1 cellular context compared by ENCODE assay signal in genomic region chr18:36947820-36948348, GRCh38.
A peak's percentile ranks its signal among the peaks of the same experiment; 100 is the strongest.
TF ChIP-seq lines count a peak whose summit lies in the region.

No MANE protein-coding gene starts in this region.

TF ChIP-seq in H1, 55 proteins besides CTCF, POLR2A, EP300 and RAD21:
- TF ChIP-seq EGR1 (IDR thresholded peaks at IDR 0.05; ENCODE audit: borderline replicate concordance, low read depth, low read length), result no peak
- TF ChIP-seq SRF (IDR thresholded peaks at IDR 0.05; ENCODE audit: low read depth, low read length), result no peak
- no peak for TF ChIP-seq POLR2AphosphoS5 (IDR thresholded peaks at IDR 0.05; ENCODE audit: low read depth, low read length)
- no peak for TF ChIP-seq SIX5 (IDR thresholded peaks at IDR 0.05; ENCODE audit: low read depth, low read length)
- no peak for TF ChIP-seq EZH2 (IDR thresholded peaks at IDR 0.05; ENCODE audit: low read depth, low read length, severe bottlenecking)
- TF ChIP-seq, protein P1, sequence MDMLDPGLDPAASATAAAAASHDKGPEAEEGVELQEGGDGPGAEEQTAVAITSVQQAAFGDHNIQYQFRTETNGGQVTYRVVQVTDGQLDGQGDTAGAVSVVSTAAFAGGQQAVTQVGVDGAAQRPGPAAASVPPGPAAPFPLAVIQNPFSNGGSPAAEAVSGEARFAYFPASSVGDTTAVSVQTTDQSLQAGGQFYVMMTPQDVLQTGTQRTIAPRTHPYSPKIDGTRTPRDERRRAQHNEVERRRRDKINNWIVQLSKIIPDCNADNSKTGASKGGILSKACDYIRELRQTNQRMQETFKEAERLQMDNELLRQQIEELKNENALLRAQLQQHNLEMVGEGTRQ (IDR thresholded peaks at IDR 0.05; ENCODE audit: low read length), result no peak
- TF ChIP-seq CBX8 (IDR thresholded peaks at IDR 0.05; ENCODE audit: borderline replicate concordance, low read depth, low read length), result no peak
- TF ChIP-seq TEAD4 (IDR thresholded peaks at IDR 0.05; ENCODE audit: low read depth, low read length), result peak; percentile 94
- no peak for TF ChIP-seq SIN3A (conservative IDR thresholded peaks at IDR 0.05 in 1 of 2, IDR thresholded peaks at IDR 0.05 in 1 of 2; ENCODE audit: low read depth in 1 of 2, low read length in 2 of 2)
- TF ChIP-seq BCL11A (IDR thresholded peaks at IDR 0.05; ENCODE audit: low read depth in 2 of 2, low read length in 2 of 2), result peak; percentile 35 to 82
- no peak for TF ChIP-seq HDAC6 (IDR thresholded peaks at IDR 0.05; ENCODE audit: low read depth, low read length)
- no peak for TF ChIP-seq GTF2F1 (IDR thresholded peaks at IDR 0.05; ENCODE audit: borderline replicate concordance, low read depth, low read length)
- peak; percentile 97 for TF ChIP-seq JUN (IDR thresholded peaks at IDR 0.05; ENCODE audit: low read depth, low read length)
- TF ChIP-seq, protein P2, sequence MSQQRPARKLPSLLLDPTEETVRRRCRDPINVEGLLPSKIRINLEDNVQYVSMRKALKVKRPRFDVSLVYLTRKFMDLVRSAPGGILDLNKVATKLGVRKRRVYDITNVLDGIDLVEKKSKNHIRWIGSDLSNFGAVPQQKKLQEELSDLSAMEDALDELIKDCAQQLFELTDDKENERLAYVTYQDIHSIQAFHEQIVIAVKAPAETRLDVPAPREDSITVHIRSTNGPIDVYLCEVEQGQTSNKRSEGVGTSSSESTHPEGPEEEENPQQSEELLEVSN (IDR thresholded peaks at IDR 0.05), result no peak
- TF ChIP-seq KDM4A (IDR thresholded peaks at IDR 0.05; ENCODE audit: low read depth, low read length, severe bottlenecking), result no peak
- no peak for TF ChIP-seq MAFK (IDR thresholded peaks at IDR 0.05; ENCODE audit: low read depth, low read length)
- 0 out of 4 replicates have a peak, but pooled peaks of 1 of the 2 experiments have one; percentile 20 for TF ChIP-seq HDAC2 (IDR thresholded peaks at IDR 0.05; ENCODE audit: borderline replicate concordance in 1 of 2, low read depth in 2 of 2, low read length in 2 of 2)
- TF ChIP-seq SUZ12 (IDR thresholded peaks at IDR 0.05; ENCODE audit: low read length), result no peak
- no peak for TF ChIP-seq ZNF274 (IDR thresholded peaks at IDR 0.05; ENCODE audit: borderline replicate concordance, extremely low read depth, low read length)
- TF ChIP-seq ATF2 (IDR thresholded peaks at IDR 0.05; ENCODE audit: low read length), result peak; percentile 88; the same call in 1 of the 2 replicates
- TF ChIP-seq CTBP2 (IDR thresholded peaks at IDR 0.05; ENCODE audit: borderline replicate concordance, insufficient read depth, insufficient read length, low read length), result no peak
- no peak for TF ChIP-seq ATF3 (IDR thresholded peaks at IDR 0.05; ENCODE audit: insufficient read depth, low read depth, low read length)
- no peak for TF ChIP-seq TBP (IDR thresholded peaks at IDR 0.05; ENCODE audit: low read depth, low read length)
- no peak for TF ChIP-seq SAP30 (IDR thresholded peaks at IDR 0.05; ENCODE audit: insufficient read depth, insufficient replicate concordance, low read length)
- no peak for TF ChIP-seq YY1 (IDR thresholded peaks at IDR 0.05; ENCODE audit: low read depth, low read length)
- 0 out of 2 replicates have a peak, but pooled peaks have one; percentile 21 for TF ChIP-seq POU5F1 (IDR thresholded peaks at IDR 0.05; ENCODE audit: low read depth, low read length)
- no peak for TF ChIP-seq PHF8 (conservative IDR thresholded peaks at IDR 0.05; ENCODE audit: low read depth, low read length)
- TF ChIP-seq SP4 (IDR thresholded peaks at IDR 0.05; ENCODE audit: low read length), result no peak
- TF ChIP-seq KDM1A (IDR thresholded peaks at IDR 0.05; ENCODE audit: borderline replicate concordance, low read length), result no peak
- TF ChIP-seq SP2 (IDR thresholded peaks at IDR 0.05; ENCODE audit: low read length), result no peak
- TF ChIP-seq CBX5 (IDR thresholded peaks at IDR 0.05; ENCODE audit: low read depth, low read length), result no peak
- no peak for TF ChIP-seq FOSL1 (IDR thresholded peaks at IDR 0.05; ENCODE audit: insufficient read depth, low read depth, low read length)
- no peak; the same call in 1 of the 2 replicates for TF ChIP-seq CEBPB (IDR thresholded peaks at IDR 0.05; ENCODE audit: low read depth, low read length)
- peak; percentile 93 for TF ChIP-seq JUND (IDR thresholded peaks at IDR 0.05; ENCODE audit: low read length)
- no peak for TF ChIP-seq RFX5 (IDR thresholded peaks at IDR 0.05; ENCODE audit: borderline replicate concordance, low read depth, low read length)
- TF ChIP-seq TCF12 (IDR thresholded peaks at IDR 0.05; ENCODE audit: low read depth, low read length), result 0 out of 2 replicates have a peak, but pooled peaks have one; percentile 45
- no peak for TF ChIP-seq BRCA1 (IDR thresholded peaks at IDR 0.05; ENCODE audit: low read depth, low read length)
- TF ChIP-seq BACH1 (IDR thresholded peaks at IDR 0.05; ENCODE audit: low read length), result no peak
- TF ChIP-seq, protein P3, sequence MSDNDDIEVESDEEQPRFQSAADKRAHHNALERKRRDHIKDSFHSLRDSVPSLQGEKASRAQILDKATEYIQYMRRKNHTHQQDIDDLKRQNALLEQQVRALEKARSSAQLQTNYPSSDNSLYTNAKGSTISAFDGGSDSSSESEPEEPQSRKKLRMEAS (IDR thresholded peaks at IDR 0.05), result peak; percentile 54; the same call in 1 of the 2 replicates
- TF ChIP-seq TAF7 (optimal IDR thresholded peaks at IDR 0.05; ENCODE audit: borderline replicate concordance, low read depth, low read length), result no peak
- no peak for TF ChIP-seq RNF2 (IDR thresholded peaks at IDR 0.05; ENCODE audit: borderline replicate concordance, low read depth, low read length, missing control alignments, poor library complexity, severe bottlenecking)
- TF ChIP-seq CHD1 (IDR thresholded peaks at IDR 0.05; ENCODE audit: low read depth, low read length), result no peak
- no peak for TF ChIP-seq KDM5A (IDR thresholded peaks at IDR 0.05; ENCODE audit: low read length)
- no peak for TF ChIP-seq CREB1 (IDR thresholded peaks at IDR 0.05)
- TF ChIP-seq NRF1 (IDR thresholded peaks at IDR 0.05; ENCODE audit: low read depth, low read length), result no peak
- TF ChIP-seq TAF1 (IDR thresholded peaks at IDR 0.05; ENCODE audit: low read depth, low read length), result peak; percentile 57
- peak; percentile 29 for TF ChIP-seq CHD7 (IDR thresholded peaks at IDR 0.05; ENCODE audit: insufficient replicate concordance, low read length)
- peak; percentile 95 for TF ChIP-seq SP1 (IDR thresholded peaks at IDR 0.05; ENCODE audit: low read depth, low read length)
- TF ChIP-seq NANOG (IDR thresholded peaks at IDR 0.05; ENCODE audit: insufficient read depth, low read depth, low read length, poor library complexity, severe bottlenecking), result peak; percentile 84
- no peak for TF ChIP-seq SIRT6 (IDR thresholded peaks at IDR 0.05; ENCODE audit: low read length)
- TF ChIP-seq ASH2L (IDR thresholded peaks at IDR 0.05; ENCODE audit: low read length), result peak; percentile 98
- TF ChIP-seq RBBP5 (IDR thresholded peaks at IDR 0.05; ENCODE audit: borderline replicate concordance, low read depth, low read length), result peak; percentile 91
- TF ChIP-seq RXRA (IDR thresholded peaks at IDR 0.05; ENCODE audit: insufficient read depth, low read depth, low read length), result no peak
- TF ChIP-seq CHD2 (IDR thresholded peaks at IDR 0.05; ENCODE audit: low read length), result no peak
- no peak for TF ChIP-seq GABPA (IDR thresholded peaks at IDR 0.05; ENCODE audit: borderline replicate concordance, insufficient read depth, low read length)
